In genomic region chr15:70559223-70559823, GRCh38 we compare ENCODE assay signal across 8 cellular contexts.
DNase-seq lines count a peak whose midpoint lies in the region; ATAC-seq and TF ChIP-seq lines count a peak whose summit lies in the region.

No MANE protein-coding gene starts in this region.

- H3K36me3 ChIP-seq in osteoblast (ENCODE audit: insufficient read depth, low read length) (no peaks in the 10 kb centered on the region), Karpas-422 (ENCODE audit: insufficient read depth, low read length) (no peaks in the 10 kb centered on the region), GM23338 (ENCODE audit: insufficient read depth) (no peaks in the 10 kb centered on the region)

- H3K4me1 Mint-ChIP-seq in GM23338, result no peaks in the 10 kb centered on the region

- no peak for ATAC-seq in GM18511 (IDR thresholded peaks at IDR 0.05; ENCODE audit: unreplicated experiment)
- ATAC-seq in GM23338, result no peak

- H3K27ac Mint-ChIP-seq in GM23338, result no peak overlapping the region

- H3K27me3 Mint-ChIP-seq in GM23338 (ENCODE audit: insufficient read depth, low read depth, poor library complexity), result peaks cover 2% of the 10 kb centered on the region

- H3K9me3 Mint-ChIP-seq in GM23338, result no peaks in the 10 kb centered on the region

- H3K4me1 ChIP-seq in osteoblast (ENCODE audit: insufficient read depth, low read length) (peaks cover 9% of the 10 kb centered on the region), Karpas-422 (ENCODE audit: low read length) (no peaks in the 10 kb centered on the region), GM23338 (ENCODE audit: insufficient read depth) (no peaks in the 10 kb centered on the region)

- TF ChIP-seq CTCF in choroid plexus epithelial cell (conservative IDR thresholded peaks at IDR 0.05; ENCODE audit: low read depth, low read length) (no peak), osteoblast (IDR thresholded peaks at IDR 0.05; ENCODE audit: extremely low read depth, low read depth, low read length) (no peak), RWPE1 (conservative IDR thresholded peaks at IDR 0.05; ENCODE audit: low read depth) (no peak), GM23338 (conservative IDR thresholded peaks at IDR 0.05; ENCODE audit: low read depth in 2 of 2) (no peak)

- H3K4me2 ChIP-seq in osteoblast (ENCODE audit: insufficient read depth, low read length), result peak overlapping the region; percentile 29
- H3K4me2 ChIP-seq in Karpas-422 (ENCODE audit: low read depth, low read length, poor library complexity, severe bottlenecking), result no peak overlapping the region
- no peak overlapping the region for H3K4me2 ChIP-seq in GM23338

- CTCF ChIA-PET in RWPE1 (lab: Yijun Ruan, JAX), result interaction anchor here (0.7 kb wide), 1 partner anchor 40 kb away, joined by 4 read pairs; no protein-coding TSS in a partner anchor

- H2AFZ ChIP-seq in osteoblast (ENCODE audit: low read length), result peak overlapping the region; percentile 18
- H2AFZ ChIP-seq in Karpas-422 (ENCODE audit: low read length), result no peak overlapping the region
- H2AFZ ChIP-seq in GM23338, result no peak overlapping the region

- H3K4me3 Mint-ChIP-seq in GM23338, result no peak overlapping the region

- H3K4me3 ChIP-seq in choroid plexus epithelial cell (ENCODE audit: low read depth, low read length), result no peak overlapping the region
- H3K4me3 ChIP-seq in osteoblast (ENCODE audit: insufficient read depth, low read length), result no peak overlapping the region
- no peak overlapping the region for H3K4me3 ChIP-seq in Karpas-422 (ENCODE audit: low read length)
- no peak overlapping the region for H3K4me3 ChIP-seq in GM23338

- no peak overlapping the region for H3K9ac ChIP-seq in Karpas-422 (ENCODE audit: low read length)

- H3K9me2 ChIP-seq in Karpas-422 (replicated peaks; ENCODE audit: insufficient read depth, low read length), result no peaks in the 10 kb centered on the region
- H3K9me2 ChIP-seq in GM23338 (ENCODE audit: insufficient read depth), result no peaks in the 10 kb centered on the region

- H3K27ac ChIP-seq in osteoblast (ENCODE audit: low read depth, low read length), result no peak overlapping the region
- no peak overlapping the region for H3K27ac ChIP-seq in RWPE1
- H3K27ac ChIP-seq in Karpas-422 (ENCODE audit: low read length), result no peak overlapping the region
- H3K27ac ChIP-seq in GM23338 (ENCODE audit: low read depth), result no peak overlapping the region

- POLR2A ChIA-PET in RWPE1 (lab: Yijun Ruan, JAX; ENCODE audit: low non-redundant PET), result no interaction called here

- DNase-seq in GDM1 (lab: John Stamatoyannopoulos, UW) (peak; percentile 83), UCSD-AML1 (lab: John Stamatoyannopoulos, UW; ENCODE audit: unreplicated experiment) (peak; percentile 76), choroid plexus epithelial cell (ENCODE audit: low read depth) (peak; percentile 76), osteoblast (ENCODE audit: insufficient read length, low spot score, missing footprints) (no peak), RWPE1 (ENCODE audit: low spot score) (no peak), Karpas-422 (no peak), GM23338 (ENCODE audit: low spot score) (no peak)

- H4K20me1 ChIP-seq in osteoblast (ENCODE audit: insufficient read depth, low read length) (no peaks in the 10 kb centered on the region), Karpas-422 (ENCODE audit: insufficient read depth, low read depth, low read length) (no peaks in the 10 kb centered on the region), GM23338 (replicated peaks; ENCODE audit: insufficient read depth) (no peaks in the 10 kb centered on the region)

- peaks cover 59% of the 10 kb centered on the region for H3K27me3 ChIP-seq in osteoblast (ENCODE audit: insufficient read depth, low read length)
- H3K27me3 ChIP-seq in Karpas-422 (ENCODE audit: low read length), result no peaks in the 10 kb centered on the region
- no peaks in the 10 kb centered on the region for H3K27me3 ChIP-seq in GM23338 (ENCODE audit: insufficient read depth)

- H3K36me3 Mint-ChIP-seq in GM23338 (ENCODE audit: low read depth), result no peaks in the 10 kb centered on the region

- H3K9me3 ChIP-seq in osteoblast (ENCODE audit: low read depth, low read length) (no peaks in the 10 kb centered on the region), Karpas-422 (ENCODE audit: low read length) (no peaks in the 10 kb centered on the region)

- no peaks in the 10 kb centered on the region for H3K79me2 ChIP-seq in osteoblast (ENCODE audit: insufficient read depth, low read length)
- no peaks in the 10 kb centered on the region for H3K79me2 ChIP-seq in Karpas-422 (ENCODE audit: low read length)
- H3K79me2 ChIP-seq in GM23338 (replicated peaks; ENCODE audit: insufficient read depth), result no peaks in the 10 kb centered on the region

- H3F3A ChIP-seq in GM23338 (replicated peaks; ENCODE audit: low read depth), result no peaks in the 10 kb centered on the region

TF ChIP-seq in GM23338, 12 proteins besides CTCF, POLR2A, EP300 and RAD21:
- TF ChIP-seq ZNF462 (CRISPR knock-in tag; IDR thresholded peaks at IDR 0.05), result no peak

Comparison
In these comparisons a context has a peak if more than half of its experiments do, and no peak if none do; other contexts are left out.
1. DNase-seq: peak in GDM1 (single experiment), UCSD-AML1 (single experiment) and choroid plexus epithelial cell (single experiment); none in osteoblast (single experiment), RWPE1 (single experiment), Karpas-422 (single experiment) and GM23338 (single experiment).